In the genomic region with DNA sequence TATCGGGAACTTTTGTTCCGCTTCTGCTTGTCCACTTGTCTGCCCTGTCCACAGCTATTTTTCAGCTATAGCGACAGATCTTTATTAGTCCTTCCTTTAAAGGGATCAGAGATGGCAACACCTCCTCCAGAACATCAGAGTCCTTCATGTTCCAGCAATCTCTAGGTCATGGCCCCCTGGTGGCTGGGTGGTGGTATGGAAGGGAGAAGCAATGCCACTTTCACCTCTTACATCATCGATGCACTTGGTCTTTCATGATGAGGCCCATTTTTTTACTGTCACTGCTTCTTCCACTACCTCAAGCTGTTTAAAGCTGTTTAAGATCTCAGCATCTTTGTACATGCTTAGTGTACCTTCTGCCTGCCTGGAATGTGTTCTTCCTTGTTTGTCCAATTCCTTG, we compare ENCODE assay signal across 8 cellular contexts.
DNase-seq lines count a peak whose midpoint lies in the region; ATAC-seq and TF ChIP-seq lines count a peak whose summit lies in the region.

No MANE protein-coding gene starts in this region.

- H3K9me3 Mint-ChIP-seq in Calu3 (ENCODE audit: low read depth, unreplicated experiment): no peaks in the 10 kb centered on the region

- BruUV-seq in Calu3 (replicated peaks; lab: Mats Ljungman, UMichigan): no TSS peak

- peak; percentile 20 for TF ChIP-seq CTCF in Calu3 (IDR thresholded peaks at IDR 0.05; ENCODE audit: unreplicated experiment)
- TF ChIP-seq CTCF in epithelial cell of esophagus (IDR thresholded peaks at IDR 0.05; ENCODE audit: insufficient read depth, low read depth, low read length, missing control alignments): peak; percentile 29
- no peak for TF ChIP-seq CTCF in omental fat pad (IDR thresholded peaks at IDR 0.05)

- no peaks in the 10 kb centered on the region for H3K36me3 Mint-ChIP-seq in Calu3 (ENCODE audit: insufficient read depth, unreplicated experiment)

- H3K4me3 Mint-ChIP-seq in Calu3 (ENCODE audit: low read depth, unreplicated experiment): no peak overlapping the region

- intact Hi-C loops in Calu3 (cut with micrococcal nuclease; ENCODE audit: unreplicated experiment): no loop called here

- no peaks in the 10 kb centered on the region for H3K27me3 Mint-ChIP-seq in Calu3 (ENCODE audit: unreplicated experiment)

- H3K4me3 ChIP-seq in epithelial cell of esophagus (ENCODE audit: low read length): no peak overlapping the region

- ATAC-seq in HG03378 (IDR thresholded peaks at IDR 0.05; ENCODE audit: unreplicated experiment): peak; percentile 56
- ATAC-seq in HG03039 (IDR thresholded peaks at IDR 0.05; ENCODE audit: unreplicated experiment): no peak
- ATAC-seq in omental fat pad (ENCODE audit: low FRiP score): no peak
- no peak for ATAC-seq in HG03108 (IDR thresholded peaks at IDR 0.05; ENCODE audit: unreplicated experiment)

- no peak overlapping the region for H3K27ac Mint-ChIP-seq in Calu3 (ENCODE audit: unreplicated experiment)

- DNase-seq in Calu3 (peak; percentile 34), epithelial cell of esophagus (ENCODE audit: low read depth) (no peak), omental fat pad (ENCODE audit: low spot score) (no peak)
- DNase-seq in activated CD4-positive, CD25-positive, alpha-beta regulatory T cell (lab: John Stamatoyannopoulos, UW): peak in 3 of 4 experiments; percentile 2 to 9 (median 7)
- peak; percentile 33 to 40 for DNase-seq in stimulated activated CD4-positive, alpha-beta T cell treated with anti-CD3 and anti-CD28 coated beads, Interleukin-2, amount 100 ng/mL, for 48 hours

- no peaks in the 10 kb centered on the region for H3K4me1 Mint-ChIP-seq in Calu3 (ENCODE audit: low read depth, unreplicated experiment)

- CTCF ChIA-PET in Calu3 (lab: Charles Lee): interaction anchor here (0.7 kb wide), 1 partner anchor 581 kb away, joined by 6 read pairs; no protein-coding TSS in a partner anchor

Comparison
In these comparisons a context has a peak if more than half of its experiments do, and no peak if none do; other contexts are left out.
1. DNase-seq: peak in Calu3 (single experiment), activated CD4-positive, CD25-positive, alpha-beta regulatory T cell (3 of 4) and stimulated activated CD4-positive, alpha-beta T cell treated with anti-CD3 and anti-CD28 coated beads, Interleukin-2, amount 100 ng/mL, for 48 hours (2 of 2); none in epithelial cell of esophagus (single experiment) and omental fat pad (single experiment).
2. CTCF ChIP-seq: peak in Calu3 (single experiment) and epithelial cell of esophagus (single experiment); none in omental fat pad (0 of 3).